In genomic region chr4:92182736-92183407, GRCh38 we compare ENCODE assay signal across 21 cellular contexts.
"Had no signal": no experiment of that assay in that cellular context is flagged by ENCODE, and none has a peak within 500 bp of the region (broad histone marks: within the 10 kb centered on the region; RNA-seq: fewer than 3 reads in every experiment).

No MANE protein-coding gene starts in this region.

- H3K4me3 Mint-ChIP-seq: dendritic cell treated with granulocyte-macrophage colony-stimulating factor and Interleukin-4, amounts not matched to agents 40 ng/mL and 50 ng/mL, for 4 days; effector memory CD8-positive, alpha-beta T cell; immature natural killer cell; nephron; type B pancreatic cell had no signal

- H3K27ac Mint-ChIP-seq: dendritic cell treated with granulocyte-macrophage colony-stimulating factor and Interleukin-4, amounts not matched to agents 40 ng/mL and 50 ng/mL, for 4 days; effector memory CD8-positive, alpha-beta T cell; immature natural killer cell; nephron; type B pancreatic cell had no signal

- ATAC-seq: effector memory CD8-positive, alpha-beta T cell; left cardiac atrium; psoas muscle; right lobe of liver had no signal

- H3K4me1 Mint-ChIP-seq: immature natural killer cell, nephron had no signal

- H3K36me3 ChIP-seq: esophagus squamous epithelium, gastroesophageal sphincter, left ventricle myocardium inferior, right lobe of liver, stomach had no signal

- H3K27ac ChIP-seq: esophagus squamous epithelium, gastroesophageal sphincter, left ventricle myocardium inferior, psoas muscle, right lobe of liver, stomach had no signal

- H3K27me3 Mint-ChIP-seq: dendritic cell treated with granulocyte-macrophage colony-stimulating factor and Interleukin-4, amounts not matched to agents 40 ng/mL and 50 ng/mL, for 4 days; effector memory CD8-positive, alpha-beta T cell; type B pancreatic cell had no signal

- H3K4me3 ChIP-seq: esophagus squamous epithelium, gastroesophageal sphincter, left ventricle myocardium inferior, lung, psoas muscle, right lobe of liver, stomach had no signal

- H3K36me3 Mint-ChIP-seq: immature natural killer cell, type B pancreatic cell had no signal

- H3K9me3 Mint-ChIP-seq: type B pancreatic cell had no signal

- H3K4me1 ChIP-seq: gastroesophageal sphincter, left ventricle myocardium inferior, psoas muscle, right lobe of liver, stomach had no signal

- H3K27me3 ChIP-seq: esophagus squamous epithelium, gastroesophageal sphincter, right lobe of liver, stomach had no signal

- H3K9me3 ChIP-seq: psoas muscle, right lobe of liver had no signal

- DNase-seq: effector memory CD8-positive, alpha-beta T cell; esophagus squamous epithelium; foreskin fibroblast; glutamatergic neuron; immature natural killer cell; left cardiac atrium; left ventricle myocardium inferior; mesenchymal stem cell; midbrain; psoas muscle; retina; stimulated activated CD4-positive, alpha-beta T cell treated with anti-CD3 and anti-CD28 coated beads, Interleukin-2, amount 100 ng/mL, for 24 hours; stimulated activated naive CD4-positive, alpha-beta T cell; stomach; substantia nigra had no signal
